In genomic region chr9:132049323-132049882, GRCh38 we compare ENCODE assay signal across 1 cellular context.
TF ChIP-seq lines count a peak whose summit lies in the region.

No MANE protein-coding gene starts in this region.

TF ChIP-seq in GM12878, 131 proteins besides CTCF, POLR2A, EP300 and RAD21:
- TF ChIP-seq TCF12 (IDR thresholded peaks at IDR 0.05; ENCODE audit: low read depth, low read length) (no peak), USF2 (IDR thresholded peaks at IDR 0.05; ENCODE audit: borderline replicate concordance, low read depth, low read length) (no peak), DPF2 (IDR thresholded peaks at IDR 0.05) (no peak), E4F1 (IDR thresholded peaks at IDR 0.05; ENCODE audit: borderline replicate concordance, partially characterized antibody) (no peak), MEF2B (IDR thresholded peaks at IDR 0.05; ENCODE audit: partially characterized antibody, poor library complexity, severe bottlenecking) (no peak), NR2C2 (IDR thresholded peaks at IDR 0.05; ENCODE audit: borderline replicate concordance, control insufficient read depth, insufficient read length, low read depth) (no peak), SMC3 (IDR thresholded peaks at IDR 0.05; ENCODE audit: borderline replicate concordance, low read length) (no peak), CHD4 (IDR thresholded peaks at IDR 0.05) (no peak), YY1 (IDR thresholded peaks at IDR 0.05; ENCODE audit: low read depth, low read length) (no peak), MTA3 (IDR thresholded peaks at IDR 0.05; ENCODE audit: borderline replicate concordance, low read length) (no peak), NBN (IDR thresholded peaks at IDR 0.05) (no peak), CEBPB (IDR thresholded peaks at IDR 0.05; ENCODE audit: borderline replicate concordance in 1 of 2, low read depth in 2 of 2, low read length in 2 of 2) (no peak)
TF ChIP-seq in GM12878: peak in this region for 0.
